In the genomic region with DNA sequence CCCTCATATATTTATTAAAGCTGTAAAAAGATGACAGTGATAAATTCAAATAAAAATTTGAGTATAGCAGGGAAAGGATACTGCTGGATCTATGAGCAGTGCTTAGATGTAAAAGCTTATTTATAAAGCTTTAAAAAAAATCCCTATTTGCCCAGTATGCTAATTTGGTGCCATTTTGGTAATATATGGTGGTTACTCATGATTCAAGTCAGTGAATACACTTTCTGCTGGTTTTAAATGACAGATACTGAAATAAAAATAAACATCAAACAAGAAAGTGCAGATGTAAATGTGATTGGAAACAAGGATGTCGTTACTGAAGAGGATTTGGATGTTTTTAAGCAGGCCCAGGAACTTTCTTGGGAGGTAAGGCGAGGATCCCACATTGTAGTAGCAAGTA, we compare ENCODE assay signal across 20 cellular contexts.
A peak's percentile ranks its signal among the peaks of the same experiment; 100 is the strongest.
DNase-seq lines count a peak whose midpoint lies in the region; ATAC-seq, FAIRE-seq and TF ChIP-seq lines count a peak whose summit lies in the region.
"Had no signal": no experiment of that assay in that cellular context is flagged by ENCODE, and none has a peak within 500 bp of the region (broad histone marks: within the 10 kb centered on the region; RNA-seq: fewer than 3 reads in every experiment).

No MANE protein-coding gene starts in this region.

- H3K9me3 ChIP-seq in liver (ENCODE audit: control insufficient read depth in 4 of 4, low read length in 3 of 4) (no peaks in the 10 kb centered on the region), HepG2 (ENCODE audit: low read length) (no peaks in the 10 kb centered on the region), body of pancreas (no peaks in the 10 kb centered on the region)
- H3K9me3 ChIP-seq: gastrocnemius medialis, MG63, psoas muscle had no signal

- H3K27ac ChIP-seq in liver (ENCODE audit: low read depth in 1 of 2, low read length in 2 of 2) (peak overlapping the region; percentile 52 to 57), HepG2 (ENCODE audit: extremely low read length, insufficient read depth, low read length) (no peak overlapping the region), body of pancreas (no peak overlapping the region)
- H3K27ac ChIP-seq: gastrocnemius medialis, neural progenitor cell, psoas muscle, RWPE1 had no signal

- peaks cover 22% of the 10 kb centered on the region for H3K36me3 Mint-ChIP-seq in IgD-negative memory B cell
- H3K36me3 Mint-ChIP-seq in activated naive CD8-positive, alpha-beta T cell treated with anti-CD3 and anti-CD28 coated beads, Interleukin-2, amount 10 ng/mL, durations not matched to agents 7 days and 5 days = peaks cover 39% of the 10 kb centered on the region

- TF ChIP-seq CTCF in liver (IDR thresholded peaks at IDR 0.05; ENCODE audit: low read depth, low read length, missing input control) (no peak), HepG2 (CRISPR knock-in tag; IDR thresholded peaks at IDR 0.05) (no peak), body of pancreas (IDR thresholded peaks at IDR 0.05) (no peak)

- no TSS peak for BruUV-seq in HepG2 (replicated peaks; lab: Mats Ljungman, UMichigan)

- in situ Hi-C loops in HepG2 (cut with HindIII; ENCODE audit: extremely low pct_ligation_motif_present, low pct_unique_long_range_greater_than_20kb) = no loop called here

- peaks cover 30 to 39% (median 35%) of the 10 kb centered on the region in 3 donors for H3K4me1 Mint-ChIP-seq in IgD-negative memory B cell
- peaks cover 31% of the 10 kb centered on the region for H3K4me1 Mint-ChIP-seq in activated naive CD8-positive, alpha-beta T cell treated with anti-CD3 and anti-CD28 coated beads, Interleukin-2, amount 10 ng/mL, durations not matched to agents 7 days and 5 days
- peaks cover 43% of the 10 kb centered on the region for H3K4me1 Mint-ChIP-seq in stimulated activated naive CD8-positive, alpha-beta T cell treated with anti-CD3 and anti-CD28 coated beads, Interleukin-15, amount 100 ng/mL, for 72 hours

- no peaks in the 10 kb centered on the region for H3K79me2 ChIP-seq in HepG2 (ENCODE audit: insufficient read depth, low read length)

- H3K4me1 ChIP-seq in liver (ENCODE audit: control insufficient read depth in 4 of 4, insufficient read depth in 4 of 4, low read length in 3 of 4) = peaks cover 13 to 50% (median 20%) of the 10 kb centered on the region in 4 donors
- H3K4me1 ChIP-seq in HepG2 (ENCODE audit: insufficient read depth, low read length) = peaks cover 17% of the 10 kb centered on the region
- H3K4me1 ChIP-seq in body of pancreas = peaks cover 27% of the 10 kb centered on the region
- H3K4me1 ChIP-seq: neural progenitor cell had no signal

- peaks cover 0 to 3% (median 1%) of the 10 kb centered on the region in 4 donors for H3K36me3 ChIP-seq in liver (ENCODE audit: control insufficient read depth in 4 of 4, insufficient read depth in 3 of 4, low read depth in 1 of 4, low read length in 3 of 4)
- H3K36me3 ChIP-seq in HepG2 (replicated peaks in 1 of 2; ENCODE audit: control insufficient read depth in 1 of 2, insufficient read depth in 2 of 2, low read length in 2 of 2) = peaks cover 3 to 24% of the 10 kb centered on the region in 2 experiments; a peak in 4 of 5 replicates
- H3K36me3 ChIP-seq in body of pancreas (replicated peaks in 1 of 2; ENCODE audit: insufficient read depth in 1 of 2, low read depth in 2 of 2) = peaks cover 0 to 8% of the 10 kb centered on the region in 2 donors
- H3K36me3 ChIP-seq: neural progenitor cell had no signal

- ATAC-seq in HepG2 (no peak), HG02678 (IDR thresholded peaks at IDR 0.05; ENCODE audit: unreplicated experiment) (no peak), body of pancreas (no peak)
- ATAC-seq in activated naive CD8-positive, alpha-beta T cell treated with anti-CD3 and anti-CD28 coated beads, Interleukin-2, amount 10 ng/mL, durations not matched to agents 7 days and 5 days (ENCODE audit: low read depth) = no peak
- peak; percentile 77 for ATAC-seq in stimulated activated naive CD8-positive, alpha-beta T cell treated with anti-CD3 and anti-CD28 coated beads, Interleukin-15, amount 100 ng/mL, for 72 hours
- ATAC-seq: gastrocnemius medialis, psoas muscle had no signal

- no peak for TF ChIP-seq POLR2A in HepG2 (IDR thresholded peaks at IDR 0.05; ENCODE audit: insufficient read depth in 1 of 2, low read depth in 2 of 2, low read length in 2 of 2)
- no peak for TF ChIP-seq POLR2A in body of pancreas (IDR thresholded peaks at IDR 0.05)

- H3K27ac Mint-ChIP-seq in IgD-negative memory B cell = peak overlapping the region in 2 of 3 donors; percentile 56 to 85
- H3K27ac Mint-ChIP-seq in activated naive CD8-positive, alpha-beta T cell treated with anti-CD3 and anti-CD28 coated beads, Interleukin-2, amount 10 ng/mL, durations not matched to agents 7 days and 5 days = no peak overlapping the region
- H3K27ac Mint-ChIP-seq in stimulated activated naive CD8-positive, alpha-beta T cell treated with anti-CD3 and anti-CD28 coated beads, Interleukin-15, amount 100 ng/mL, for 72 hours = peak overlapping the region in 1 of 2 donors; percentile 71
- H3K27ac Mint-ChIP-seq: mesothelial cell of epicardium, neural progenitor cell had no signal

- no peak for FAIRE-seq in HepG2 (lab: Jason Lieb, UNC)

- H4K20me1 ChIP-seq in HepG2 (ENCODE audit: insufficient read depth, low read length) = no peaks in the 10 kb centered on the region

- TF ChIP-seq RAD21 in liver (IDR thresholded peaks at IDR 0.05) (no peak), HepG2 (CRISPR knock-in tag; IDR thresholded peaks at IDR 0.05) (no peak)

- POLR2A ChIA-PET in HepG2 (lab: Yijun Ruan, JAX) = no interaction called here
- POLR2A ChIA-PET in activated naive CD8-positive, alpha-beta T cell treated with anti-CD3 and anti-CD28 coated beads, Interleukin-2, amount 10 ng/mL, durations not matched to agents 7 days and 5 days (lab: Charles Lee) = interaction anchor here (1.0 kb wide), 2 partner anchors 79 to 151 kb away, joined by 3 to 6 read pairs; no protein-coding TSS in a partner anchor

- TF ChIP-seq EP300 in HepG2 (IDR thresholded peaks at IDR 0.05; ENCODE audit: low read depth in 2 of 2, low read length in 2 of 2) (no peak), HepG2 (CRISPR knock-in tag; IDR thresholded peaks at IDR 0.05; ENCODE audit: borderline replicate concordance) (no peak)

- H3K9ac ChIP-seq in liver (ENCODE audit: low read depth in 1 of 2, low read length in 2 of 2) (no peak overlapping the region), HepG2 (ENCODE audit: insufficient read depth, low read depth, low read length) (no peak overlapping the region)
- H3K9ac ChIP-seq: neural progenitor cell had no signal

- CTCF ChIA-PET in HepG2 (lab: Yijun Ruan, JAX; ENCODE audit: low intra/inter-chr PET ratio, low total read pairs) = no interaction called here

- H3K27me3 ChIP-seq in liver (ENCODE audit: control insufficient read depth in 4 of 4, insufficient read depth in 4 of 4, low read length in 3 of 4) = no peaks in the 10 kb centered on the region
- H3K27me3 ChIP-seq in HepG2 (ENCODE audit: control insufficient read depth in 1 of 2, insufficient read depth in 2 of 2, low read length in 2 of 2) = no peaks in the 10 kb centered on the region
- no peaks in the 10 kb centered on the region for H3K27me3 ChIP-seq in body of pancreas
- H3K27me3 ChIP-seq: gastrocnemius medialis, MG63, neural progenitor cell had no signal

- H3K4me2 ChIP-seq in HepG2 (ENCODE audit: low read depth, low read length) = no peak overlapping the region
- H3K4me2 ChIP-seq: neural progenitor cell, smooth muscle cell had no signal

- H2AFZ ChIP-seq in HepG2 (ENCODE audit: low read length) = no peak overlapping the region
- H2AFZ ChIP-seq: neural progenitor cell had no signal

- H3K9me3 Mint-ChIP-seq in IgD-negative memory B cell = no peaks in the 10 kb centered on the region
- no peaks in the 10 kb centered on the region for H3K9me3 Mint-ChIP-seq in activated naive CD8-positive, alpha-beta T cell treated with anti-CD3 and anti-CD28 coated beads, Interleukin-2, amount 10 ng/mL, durations not matched to agents 7 days and 5 days
- no peaks in the 10 kb centered on the region for H3K9me3 Mint-ChIP-seq in stimulated activated naive CD8-positive, alpha-beta T cell treated with anti-CD3 and anti-CD28 coated beads, Interleukin-15, amount 100 ng/mL, for 72 hours
- H3K9me3 Mint-ChIP-seq: mesothelial cell of epicardium, neural progenitor cell had no signal

- DNase-seq in HepG2 (ENCODE audit: low spot score) = no peak
- DNase-seq in activated naive CD8-positive, alpha-beta T cell treated with anti-CD3 and anti-CD28 coated beads, Interleukin-2, amount 10 ng/mL, durations not matched to agents 7 days and 5 days = no peak
- no peak for DNase-seq in stimulated activated naive CD8-positive, alpha-beta T cell treated with anti-CD3 and anti-CD28 coated beads, Interleukin-15, amount 100 ng/mL, for 72 hours
- no peak for DNase-seq in NCI-H1417 (lab: John Stamatoyannopoulos, UW)
- DNase-seq in body of pancreas = no peak
- DNase-seq: gastrocnemius medialis; GDM1; MG63; NCI-H1694 treated with DMSO at 0.1 percent for 48 hours; NK-92 treated with Interleukin-12 subunit alpha and Interleukin-12 subunit beta, amount 100 ng/mL, for 24 hours; psoas muscle; stimulated activated CD4-positive, alpha-beta T cell treated with anti-CD3 and anti-CD28 coated beads, Interleukin-4, amount 100 ng/mL, for 4 hours; SW 1271 had no signal

- peak overlapping the region in 2 of 4 donors; percentile 51 to 78 for H3K4me3 Mint-ChIP-seq in IgD-negative memory B cell
- peak overlapping the region; percentile 69 for H3K4me3 Mint-ChIP-seq in activated naive CD8-positive, alpha-beta T cell treated with anti-CD3 and anti-CD28 coated beads, Interleukin-2, amount 10 ng/mL, durations not matched to agents 7 days and 5 days
- H3K4me3 Mint-ChIP-seq in stimulated activated naive CD8-positive, alpha-beta T cell treated with anti-CD3 and anti-CD28 coated beads, Interleukin-15, amount 100 ng/mL, for 72 hours = peak overlapping the region; percentile 60 to 77
- H3K4me3 Mint-ChIP-seq: mesothelial cell of epicardium, neural progenitor cell had no signal

- H3K27me3 Mint-ChIP-seq in IgD-negative memory B cell = no peaks in the 10 kb centered on the region
- H3K27me3 Mint-ChIP-seq in activated naive CD8-positive, alpha-beta T cell treated with anti-CD3 and anti-CD28 coated beads, Interleukin-2, amount 10 ng/mL, durations not matched to agents 7 days and 5 days = no peaks in the 10 kb centered on the region
- no peaks in the 10 kb centered on the region for H3K27me3 Mint-ChIP-seq in stimulated activated naive CD8-positive, alpha-beta T cell treated with anti-CD3 and anti-CD28 coated beads, Interleukin-15, amount 100 ng/mL, for 72 hours

- intact Hi-C loops in HepG2 (cut with micrococcal nuclease; ENCODE audit: unreplicated experiment) (no loop called here), body of pancreas (cut with DNase I) (no loop called here)

- 86% methylated on average over 2 of the region's 2 CpGs for WGBS in liver
- WGBS in HepG2 (ENCODE audit: low lambda C conversion rate) = 98% methylated on average over 2 of the region's 2 CpGs
- 77 to 80% methylated on average over 2 of the region's 2 CpGs for WGBS in body of pancreas, 2 donors

- no peak overlapping the region for H3K4me3 ChIP-seq in liver (ENCODE audit: low read depth in 1 of 3, low read length in 3 of 3)
- no peak overlapping the region for H3K4me3 ChIP-seq in HepG2 (replicated peaks in 1 of 3; ENCODE audit: insufficient read depth in 1 of 3, low read depth in 2 of 3, low read length in 3 of 3)
- H3K4me3 ChIP-seq in body of pancreas = no peak overlapping the region
- H3K4me3 ChIP-seq: gastrocnemius medialis, MG63, neural progenitor cell, psoas muscle, smooth muscle cell had no signal

TF ChIP-seq in HepG2, 621 proteins besides CTCF, POLR2A, EP300 and RAD21 (continues in another document):
- TF ChIP-seq ZNF225 (CRISPR knock-in tag; IDR thresholded peaks at IDR 0.05) = no peak

Comparison
In these comparisons a context has a peak if more than half of its experiments do, and no peak if none do; other contexts are left out.
1. H3K27ac ChIP-seq: peak in liver (2 of 2); none in HepG2 (single experiment) and body of pancreas (0 of 4).